1 cellular context compared by ENCODE assay signal in genomic region chr19:7943444-7944176, GRCh38.
TF ChIP-seq lines count a peak whose summit lies in the region.

TIMM44 (minus strand) TSS chr19:7943666; CDS start chr19:7943651, 15 bp downstream.

TF ChIP-seq in K562, 482 proteins besides CTCF, POLR2A, EP300 and RAD21 (continued from another document and continues in another):
- no peak; the same call in 1 of the 2 replicates for TF ChIP-seq FOXM1 (IDR thresholded peaks at IDR 0.05; ENCODE audit: low read depth)
- TF ChIP-seq FOXM1 (CRISPR knock-in tag; IDR thresholded peaks at IDR 0.05; ENCODE audit: low read depth): peak; percentile 61; the same call in 1 of the 2 replicates
- peak; percentile 92 for TF ChIP-seq L3MBTL2 (IDR thresholded peaks at IDR 0.05)
- TF ChIP-seq PHF8 (IDR thresholded peaks at IDR 0.05; ENCODE audit: borderline replicate concordance, low read length): peak; percentile 96
- peak; percentile 86 for TF ChIP-seq FOXP1 (CRISPR knock-in tag; IDR thresholded peaks at IDR 0.05)
- no peak; a peak in 1 of 4 replicates for TF ChIP-seq CSDE1 (IDR thresholded peaks at IDR 0.05)
- 0 out of 2 replicates have a peak, but pooled peaks have one; percentile 9 for TF ChIP-seq STAT5A (IDR thresholded peaks at IDR 0.05; ENCODE audit: borderline replicate concordance, low read length)
- TF ChIP-seq ZNF583 (CRISPR knock-in tag; IDR thresholded peaks at IDR 0.05): peak; percentile 60; the same call in 1 of the 2 replicates
- TF ChIP-seq ZNF12 (CRISPR knock-in tag; IDR thresholded peaks at IDR 0.05): 0 out of 2 replicates have a peak, but pooled peaks have one; percentile 62
- TF ChIP-seq RBBP5 (IDR thresholded peaks at IDR 0.05; ENCODE audit: borderline replicate concordance, insufficient read depth, low read length, poor library complexity, severe bottlenecking): peak; percentile 62
- peak; percentile 73; the same call in 1 of the 2 replicates for TF ChIP-seq STAT6 (CRISPR knock-in tag; IDR thresholded peaks at IDR 0.05)
- TF ChIP-seq ARID4B (CRISPR knock-in tag; IDR thresholded peaks at IDR 0.05): peak; percentile 94
- peak; percentile 33; the same call in 1 of the 2 replicates for TF ChIP-seq ERF (CRISPR knock-in tag; IDR thresholded peaks at IDR 0.05)
- TF ChIP-seq TAF9B (IDR thresholded peaks at IDR 0.05; ENCODE audit: partially characterized antibody): peak; percentile 91
- TF ChIP-seq NFE2 (IDR thresholded peaks at IDR 0.05; ENCODE audit: low read depth): 0 out of 2 replicates have a peak, but pooled peaks have one; percentile 2
- TF ChIP-seq POLR2H (tag; IDR thresholded peaks at IDR 0.05; ENCODE audit: low read depth): peak; percentile 81
- peak; percentile 65; the same call in 1 of the 2 replicates for TF ChIP-seq AFF4 (CRISPR knock-in tag; IDR thresholded peaks at IDR 0.05)
- TF ChIP-seq, protein P1, sequence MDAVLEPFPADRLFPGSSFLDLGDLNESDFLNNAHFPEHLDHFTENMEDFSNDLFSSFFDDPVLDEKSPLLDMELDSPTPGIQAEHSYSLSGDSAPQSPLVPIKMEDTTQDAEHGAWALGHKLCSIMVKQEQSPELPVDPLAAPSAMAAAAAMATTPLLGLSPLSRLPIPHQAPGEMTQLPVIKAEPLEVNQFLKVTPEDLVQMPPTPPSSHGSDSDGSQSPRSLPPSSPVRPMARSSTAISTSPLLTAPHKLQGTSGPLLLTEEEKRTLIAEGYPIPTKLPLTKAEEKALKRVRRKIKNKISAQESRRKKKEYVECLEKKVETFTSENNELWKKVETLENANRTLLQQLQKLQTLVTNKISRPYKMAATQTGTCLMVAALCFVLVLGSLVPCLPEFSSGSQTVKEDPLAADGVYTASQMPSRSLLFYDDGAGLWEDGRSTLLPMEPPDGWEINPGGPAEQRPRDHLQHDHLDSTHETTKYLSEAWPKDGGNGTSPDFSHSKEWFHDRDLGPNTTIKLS (IDR thresholded peaks at IDR 0.05; ENCODE audit: borderline replicate concordance, low read depth): peak; percentile 51; the same call in 1 of the 2 replicates
- TF ChIP-seq DIDO1 (tag; IDR thresholded peaks at IDR 0.05; ENCODE audit: low read depth): 0 out of 2 replicates have a peak, but pooled peaks have one; percentile 58
- peak; percentile 64 for TF ChIP-seq GABPB1 (CRISPR knock-in tag; IDR thresholded peaks at IDR 0.05)
- peak; percentile 94 for TF ChIP-seq JUND (IDR thresholded peaks at IDR 0.05; ENCODE audit: borderline replicate concordance, low read depth, low read length)
- peak; percentile 37; the same call in 1 of the 3 replicates for TF ChIP-seq JUND (tag; IDR thresholded peaks at IDR 0.05; ENCODE audit: borderline replicate concordance, low read depth, low read length)
- TF ChIP-seq NFYB (IDR thresholded peaks at IDR 0.05; ENCODE audit: extremely low read depth, insufficient read length): peak; percentile 62
- TF ChIP-seq ZNF766 (CRISPR knock-in tag; conservative IDR thresholded peaks at IDR 0.05): no peak
- no peak for TF ChIP-seq MAFF (IDR thresholded peaks at IDR 0.05; ENCODE audit: low read length)
- TF ChIP-seq, protein P2, sequence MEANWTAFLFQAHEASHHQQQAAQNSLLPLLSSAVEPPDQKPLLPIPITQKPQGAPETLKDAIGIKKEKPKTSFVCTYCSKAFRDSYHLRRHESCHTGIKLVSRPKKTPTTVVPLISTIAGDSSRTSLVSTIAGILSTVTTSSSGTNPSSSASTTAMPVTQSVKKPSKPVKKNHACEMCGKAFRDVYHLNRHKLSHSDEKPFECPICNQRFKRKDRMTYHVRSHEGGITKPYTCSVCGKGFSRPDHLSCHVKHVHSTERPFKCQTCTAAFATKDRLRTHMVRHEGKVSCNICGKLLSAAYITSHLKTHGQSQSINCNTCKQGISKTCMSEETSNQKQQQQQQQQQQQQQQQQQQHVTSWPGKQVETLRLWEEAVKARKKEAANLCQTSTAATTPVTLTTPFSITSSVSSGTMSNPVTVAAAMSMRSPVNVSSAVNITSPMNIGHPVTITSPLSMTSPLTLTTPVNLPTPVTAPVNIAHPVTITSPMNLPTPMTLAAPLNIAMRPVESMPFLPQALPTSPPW (CRISPR knock-in tag; IDR thresholded peaks at IDR 0.05): peak; percentile 63
- TF ChIP-seq NBN (IDR thresholded peaks at IDR 0.05; ENCODE audit: low read depth): peak; percentile 16; the same call in 1 of the 2 replicates
- TF ChIP-seq NEUROD1 (IDR thresholded peaks at IDR 0.05; ENCODE audit: borderline replicate concordance, low read depth, low read length, partially characterized antibody): peak; percentile 33
- TF ChIP-seq ZNF586 (CRISPR knock-in tag; conservative IDR thresholded peaks at IDR 0.05): 0 out of 2 replicates have a peak, but pooled peaks have one; percentile 7
- TF ChIP-seq MAX (CRISPR knock-in tag; IDR thresholded peaks at IDR 0.05): peak; percentile 98
- peak; percentile 92 for TF ChIP-seq POLR2AphosphoS2 (IDR thresholded peaks at IDR 0.05; ENCODE audit: low read length)
- no peak for TF ChIP-seq COPS2 (conservative IDR thresholded peaks at IDR 0.05)
- TF ChIP-seq, protein P3, sequence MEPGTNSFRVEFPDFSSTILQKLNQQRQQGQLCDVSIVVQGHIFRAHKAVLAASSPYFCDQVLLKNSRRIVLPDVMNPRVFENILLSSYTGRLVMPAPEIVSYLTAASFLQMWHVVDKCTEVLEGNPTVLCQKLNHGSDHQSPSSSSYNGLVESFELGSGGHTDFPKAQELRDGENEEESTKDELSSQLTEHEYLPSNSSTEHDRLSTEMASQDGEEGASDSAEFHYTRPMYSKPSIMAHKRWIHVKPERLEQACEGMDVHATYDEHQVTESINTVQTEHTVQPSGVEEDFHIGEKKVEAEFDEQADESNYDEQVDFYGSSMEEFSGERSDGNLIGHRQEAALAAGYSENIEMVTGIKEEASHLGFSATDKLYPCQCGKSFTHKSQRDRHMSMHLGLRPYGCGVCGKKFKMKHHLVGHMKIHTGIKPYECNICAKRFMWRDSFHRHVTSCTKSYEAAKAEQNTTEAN (CRISPR knock-in tag; IDR thresholded peaks at IDR 0.05): no peak
- TF ChIP-seq ZNF263 (CRISPR knock-in tag; IDR thresholded peaks at IDR 0.05; ENCODE audit: borderline replicate concordance): peak; percentile 13; the same call in 1 of the 2 replicates
- TF ChIP-seq, protein P4, sequence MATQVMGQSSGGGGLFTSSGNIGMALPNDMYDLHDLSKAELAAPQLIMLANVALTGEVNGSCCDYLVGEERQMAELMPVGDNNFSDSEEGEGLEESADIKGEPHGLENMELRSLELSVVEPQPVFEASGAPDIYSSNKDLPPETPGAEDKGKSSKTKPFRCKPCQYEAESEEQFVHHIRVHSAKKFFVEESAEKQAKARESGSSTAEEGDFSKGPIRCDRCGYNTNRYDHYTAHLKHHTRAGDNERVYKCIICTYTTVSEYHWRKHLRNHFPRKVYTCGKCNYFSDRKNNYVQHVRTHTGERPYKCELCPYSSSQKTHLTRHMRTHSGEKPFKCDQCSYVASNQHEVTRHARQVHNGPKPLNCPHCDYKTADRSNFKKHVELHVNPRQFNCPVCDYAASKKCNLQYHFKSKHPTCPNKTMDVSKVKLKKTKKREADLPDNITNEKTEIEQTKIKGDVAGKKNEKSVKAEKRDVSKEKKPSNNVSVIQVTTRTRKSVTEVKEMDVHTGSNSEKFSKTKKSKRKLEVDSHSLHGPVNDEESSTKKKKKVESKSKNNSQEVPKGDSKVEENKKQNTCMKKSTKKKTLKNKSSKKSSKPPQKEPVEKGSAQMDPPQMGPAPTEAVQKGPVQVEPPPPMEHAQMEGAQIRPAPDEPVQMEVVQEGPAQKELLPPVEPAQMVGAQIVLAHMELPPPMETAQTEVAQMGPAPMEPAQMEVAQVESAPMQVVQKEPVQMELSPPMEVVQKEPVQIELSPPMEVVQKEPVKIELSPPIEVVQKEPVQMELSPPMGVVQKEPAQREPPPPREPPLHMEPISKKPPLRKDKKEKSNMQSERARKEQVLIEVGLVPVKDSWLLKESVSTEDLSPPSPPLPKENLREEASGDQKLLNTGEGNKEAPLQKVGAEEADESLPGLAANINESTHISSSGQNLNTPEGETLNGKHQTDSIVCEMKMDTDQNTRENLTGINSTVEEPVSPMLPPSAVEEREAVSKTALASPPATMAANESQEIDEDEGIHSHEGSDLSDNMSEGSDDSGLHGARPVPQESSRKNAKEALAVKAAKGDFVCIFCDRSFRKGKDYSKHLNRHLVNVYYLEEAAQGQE (CRISPR knock-in tag; IDR thresholded peaks at IDR 0.05; ENCODE audit: low read depth): peak; percentile 61
- TF ChIP-seq, protein P5, sequence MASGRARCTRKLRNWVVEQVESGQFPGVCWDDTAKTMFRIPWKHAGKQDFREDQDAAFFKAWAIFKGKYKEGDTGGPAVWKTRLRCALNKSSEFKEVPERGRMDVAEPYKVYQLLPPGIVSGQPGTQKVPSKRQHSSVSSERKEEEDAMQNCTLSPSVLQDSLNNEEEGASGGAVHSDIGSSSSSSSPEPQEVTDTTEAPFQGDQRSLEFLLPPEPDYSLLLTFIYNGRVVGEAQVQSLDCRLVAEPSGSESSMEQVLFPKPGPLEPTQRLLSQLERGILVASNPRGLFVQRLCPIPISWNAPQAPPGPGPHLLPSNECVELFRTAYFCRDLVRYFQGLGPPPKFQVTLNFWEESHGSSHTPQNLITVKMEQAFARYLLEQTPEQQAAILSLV (tag; IDR thresholded peaks at IDR 0.05): peak; percentile 91
- no peak for TF ChIP-seq SPI1 (IDR thresholded peaks at IDR 0.05; ENCODE audit: borderline replicate concordance, low read depth, low read length)
- TF ChIP-seq HCFC1 (IDR thresholded peaks at IDR 0.05; ENCODE audit: low read depth, low read length): peak; percentile 77
- TF ChIP-seq C11orf30 (IDR thresholded peaks at IDR 0.05; ENCODE audit: low read depth): peak; percentile 97
- peak; percentile 46; the same call in 1 of the 2 replicates for TF ChIP-seq FOSL1 (tag; conservative IDR thresholded peaks at IDR 0.05)
